Comparison of ENCODE assay signal across 9 cellular contexts in genomic region chr18:31658670-31659573, GRCh38. TPM values are rescaled to one million over a fixed set of nuclear protein-coding genes. Genes with fewer than 3 reads are reported as not detected.
DNase-seq lines count a peak whose midpoint lies in the region; ATAC-seq and FAIRE-seq lines count a peak whose summit lies in the region.
"Had no signal": no experiment of that assay in that cellular context is flagged by ENCODE, and none has a peak within 500 bp of the region (broad histone marks: within the 10 kb centered on the region; RNA-seq: fewer than 3 reads in every experiment).

No MANE protein-coding gene starts in this region.

- no peak overlapping the region for H3K4ac ChIP-seq in mesendoderm (ENCODE audit: low read depth, low read length)

- H3K4me3 ChIP-seq in mesendoderm (ENCODE audit: low read length): no peak overlapping the region

- peaks cover 8% of the 10 kb centered on the region for H3K4me1 Mint-ChIP-seq in activated naive CD8-positive, alpha-beta T cell (ENCODE audit: low read depth)
- peaks cover 20% of the 10 kb centered on the region for H3K4me1 Mint-ChIP-seq in stimulated activated naive CD8-positive, alpha-beta T cell treated with anti-CD3 and anti-CD28 coated beads, Interleukin-15, amount 100 ng/mL, for 72 hours

- no peaks in the 10 kb centered on the region for H3K36me3 ChIP-seq in mesendoderm (ENCODE audit: control insufficient read depth, insufficient read depth, low read length)
- H3K36me3 ChIP-seq: neutrophil had no signal

- peak; percentile 60 for ATAC-seq in GM19438 (IDR thresholded peaks at IDR 0.05; ENCODE audit: low read depth, unreplicated experiment)
- peak; percentile 75 for ATAC-seq in HG03342 (IDR thresholded peaks at IDR 0.05; ENCODE audit: unreplicated experiment)
- ATAC-seq in stimulated activated naive CD8-positive, alpha-beta T cell treated with anti-CD3 and anti-CD28 coated beads, Interleukin-15, amount 100 ng/mL, for 72 hours: peak; percentile 92

- WGBS in mesendoderm (ENCODE audit: extremely low coverage, insufficient coverage, low lambda C conversion rate): no CpG with 5 or more reads among the region's 10 CpGs

- H3K79me2 ChIP-seq in mesendoderm (ENCODE audit: control insufficient read depth, insufficient read depth, low read length): no peaks in the 10 kb centered on the region

- no peak overlapping the region for H4K8ac ChIP-seq in mesendoderm (ENCODE audit: low read depth, low read length)

- peaks cover 2% of the 10 kb centered on the region for H3K27me3 Mint-ChIP-seq in activated naive CD8-positive, alpha-beta T cell
- peaks cover 3% of the 10 kb centered on the region for H3K27me3 Mint-ChIP-seq in stimulated activated naive CD8-positive, alpha-beta T cell treated with anti-CD3 and anti-CD28 coated beads, Interleukin-15, amount 100 ng/mL, for 72 hours

- FAIRE-seq in RCC 7860 (lab: Jason Lieb, UNC): no peak

- H3K36me3 Mint-ChIP-seq in activated naive CD8-positive, alpha-beta T cell: no peaks in the 10 kb centered on the region

- no peaks in the 10 kb centered on the region for H3K27me3 ChIP-seq in mesendoderm (ENCODE audit: insufficient read depth, low read length, poor library complexity)
- H3K27me3 ChIP-seq: neutrophil had no signal

- H3K27ac Mint-ChIP-seq in activated naive CD8-positive, alpha-beta T cell: peak overlapping the region; percentile 52
- H3K27ac Mint-ChIP-seq in stimulated activated naive CD8-positive, alpha-beta T cell treated with anti-CD3 and anti-CD28 coated beads, Interleukin-15, amount 100 ng/mL, for 72 hours: peak overlapping the region; percentile 80 to 96

- H3K9ac ChIP-seq in mesendoderm (ENCODE audit: low read length): no peak overlapping the region

- no peak overlapping the region for H2BK5ac ChIP-seq in mesendoderm (ENCODE audit: low read length)

- peaks cover 2% of the 10 kb centered on the region for H3K79me1 ChIP-seq in mesendoderm (ENCODE audit: low read length)

- H2BK120ac ChIP-seq in mesendoderm (ENCODE audit: low read depth, low read length): no peak overlapping the region

- H3K23ac ChIP-seq in mesendoderm (ENCODE audit: low read length): no peak overlapping the region

- no peak overlapping the region for H3K18ac ChIP-seq in mesendoderm (ENCODE audit: low read length)

- DNase-seq in DMS153 treated with DMSO at 0.1 percent for 48 hours (lab: John Stamatoyannopoulos, UW; ENCODE audit: unreplicated experiment): peak; percentile 50
- DNase-seq in stimulated activated naive CD8-positive, alpha-beta T cell treated with anti-CD3 and anti-CD28 coated beads, Interleukin-15, amount 100 ng/mL, for 72 hours: no peak
- DNase-seq in posterior vena cava (ENCODE audit: low spot score): no peak
- no peak for DNase-seq in RCC 7860 (ENCODE audit: low spot score)
- no peak for DNase-seq in mesendoderm

- H3K4me2 ChIP-seq in mesendoderm (ENCODE audit: low read length): no peak overlapping the region

- H3K27ac ChIP-seq in mesendoderm (ENCODE audit: low read depth, low read length): no peak overlapping the region
- H3K27ac ChIP-seq: neutrophil had no signal

- no peaks in the 10 kb centered on the region for H3K9me3 Mint-ChIP-seq in activated naive CD8-positive, alpha-beta T cell (ENCODE audit: low read depth)
- no peaks in the 10 kb centered on the region for H3K9me3 Mint-ChIP-seq in stimulated activated naive CD8-positive, alpha-beta T cell treated with anti-CD3 and anti-CD28 coated beads, Interleukin-15, amount 100 ng/mL, for 72 hours

- H3K4me1 ChIP-seq in mesendoderm (ENCODE audit: control insufficient read depth, low read depth, low read length): no peaks in the 10 kb centered on the region

- H2AK5ac ChIP-seq in mesendoderm (ENCODE audit: low read length): no peak overlapping the region

- H4K5ac ChIP-seq in mesendoderm (ENCODE audit: low read length): no peak overlapping the region

- H3K4me3 Mint-ChIP-seq in activated naive CD8-positive, alpha-beta T cell: no peak overlapping the region
- H3K4me3 Mint-ChIP-seq in stimulated activated naive CD8-positive, alpha-beta T cell treated with anti-CD3 and anti-CD28 coated beads, Interleukin-15, amount 100 ng/mL, for 72 hours: peak overlapping the region; percentile 18 to 30

- H2BK15ac ChIP-seq in mesendoderm (replicated peaks; ENCODE audit: low read depth): no peak overlapping the region

- intact Hi-C loops in posterior vena cava (cut with DNase I): no loop called here

- no peak overlapping the region for H3K56ac ChIP-seq in mesendoderm (ENCODE audit: low read length)

RNA-seq across cellular contexts. Expression of gene B4GALT6, which starts 25.5 kb away (rescaled TPM):
- 1 to 10 TPM; 4.2 to 4.5 TPM for total RNA-seq in posterior vena cava
- 22.9 TPM for polyA plus RNA-seq in mesendoderm (2013, experiment 1 of 2)
- polyA plus RNA-seq in mesendoderm (2013, experiment 2 of 2): 23.1 TPM
